Comparison of ENCODE assay signal across 8 cellular contexts in the genomic region with DNA sequence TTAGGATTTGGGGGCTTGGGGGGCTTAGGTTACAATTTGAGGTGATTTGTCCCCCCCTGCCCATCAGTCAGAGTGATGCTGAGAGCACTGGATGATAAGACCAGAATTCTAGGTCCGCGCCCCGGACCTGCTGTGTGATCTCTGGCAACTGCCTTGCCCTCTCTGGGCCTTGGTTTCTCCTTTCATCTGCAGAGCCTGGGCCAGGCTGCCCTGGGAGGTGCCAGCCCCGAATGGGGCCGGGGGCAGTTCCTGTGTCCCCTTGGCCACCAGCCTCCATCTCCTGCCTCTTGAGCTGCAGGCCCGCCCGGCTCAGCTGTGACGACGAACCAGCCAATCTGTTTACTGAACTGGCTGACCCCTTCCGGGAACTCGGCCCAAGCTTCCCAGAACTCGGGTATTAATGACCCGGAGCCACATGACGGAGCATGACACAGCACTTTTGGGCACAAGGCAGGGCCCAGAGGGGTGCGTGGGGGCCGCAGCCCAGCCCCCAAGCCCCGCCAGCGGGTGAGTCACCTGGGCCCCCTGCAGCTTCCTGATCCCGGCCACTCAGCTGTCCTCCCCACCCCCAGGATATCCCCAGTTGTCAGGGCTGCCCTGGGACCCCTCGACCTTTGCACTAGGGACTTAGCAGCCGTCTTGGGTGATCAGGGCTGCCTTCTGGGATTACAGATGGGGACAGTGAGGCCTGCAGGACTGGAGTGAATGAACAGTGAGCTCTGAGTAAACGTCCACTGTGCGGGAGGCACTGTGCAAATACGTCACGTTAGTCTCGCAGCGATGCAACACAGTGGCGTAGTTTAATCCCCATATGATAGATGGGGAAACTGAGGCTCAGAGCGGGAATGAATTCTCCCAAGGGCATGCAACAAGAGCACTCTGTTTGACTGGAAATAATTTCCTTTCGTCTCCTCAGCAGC.
A peak's percentile ranks its signal among the peaks of the same experiment; 100 is the strongest.
DNase-seq lines count a peak whose midpoint lies in the region; ATAC-seq, FAIRE-seq and TF ChIP-seq lines count a peak whose summit lies in the region.

No MANE protein-coding gene starts in this region.

- H3K4me1 ChIP-seq in psoas muscle = peaks cover 16% of the 10 kb centered on the region

- peak overlapping the region; percentile 89 for H3K27ac ChIP-seq in psoas muscle

- intact Hi-C loops in left cardiac atrium (cut with DNase I) = no loop called here
- intact Hi-C loops in psoas muscle (cut with DNase I) = loop anchor here in 1 of 2 donors (5.0 kb wide), 3 partner anchors 85 to 105 kb away; a partner anchor contains a TSS

- no peaks in the 10 kb centered on the region for H3K9me3 Mint-ChIP-seq in activated naive CD8-positive, alpha-beta T cell treated with anti-CD3 and anti-CD28 coated beads for 36 hours

- DNase-seq in AG08396 (ENCODE audit: low spot score) (peak; percentile 92), HTR-8/SVneo (ENCODE audit: insufficient read length, low spot score) (peak; percentile 98), left cardiac atrium (peak; percentile 96), psoas muscle (peak; percentile 97), middle frontal gyrus (ENCODE audit: extremely low spot score, low spot score) (no peak), cerebellar cortex (ENCODE audit: low spot score) (no peak)
- peak; percentile 53 for DNase-seq in activated naive CD8-positive, alpha-beta T cell treated with anti-CD3 and anti-CD28 coated beads for 36 hours

- TF ChIP-seq CTCF in psoas muscle (IDR thresholded peaks at IDR 0.05) = no peak

- H3K4me3 ChIP-seq in psoas muscle = no peak overlapping the region

- ATAC-seq in left cardiac atrium = peak; percentile 87 to 92
- peak; percentile 84 to 88 (median 86) for ATAC-seq in psoas muscle
- no peak for ATAC-seq in GM19467 (IDR thresholded peaks at IDR 0.05; ENCODE audit: unreplicated experiment)

- no peak overlapping the region for H3K4me3 Mint-ChIP-seq in activated naive CD8-positive, alpha-beta T cell treated with anti-CD3 and anti-CD28 coated beads for 36 hours

- no peaks in the 10 kb centered on the region for H3K36me3 ChIP-seq in psoas muscle (ENCODE audit: insufficient read depth in 1 of 2, low read depth in 1 of 2)

- H3K27me3 Mint-ChIP-seq in activated naive CD8-positive, alpha-beta T cell treated with anti-CD3 and anti-CD28 coated beads for 36 hours = peaks cover 12% of the 10 kb centered on the region

- H3K27me3 ChIP-seq in psoas muscle (ENCODE audit: insufficient read depth in 3 of 3, low read length in 2 of 3) = no peaks in the 10 kb centered on the region

- H3K4me1 Mint-ChIP-seq in activated naive CD8-positive, alpha-beta T cell treated with anti-CD3 and anti-CD28 coated beads for 36 hours = peaks cover 5% of the 10 kb centered on the region

- H3K27ac Mint-ChIP-seq in activated naive CD8-positive, alpha-beta T cell treated with anti-CD3 and anti-CD28 coated beads for 36 hours = no peak overlapping the region

- FAIRE-seq in HTR-8/SVneo (lab: Jason Lieb, UNC) = peak; percentile 98

- H3K36me3 Mint-ChIP-seq in activated naive CD8-positive, alpha-beta T cell treated with anti-CD3 and anti-CD28 coated beads for 36 hours = no peaks in the 10 kb centered on the region

- no peaks in the 10 kb centered on the region for H3K9me3 ChIP-seq in psoas muscle

- WGBS in psoas muscle, 3 donors = 25 to 35% (median 25%) methylated on average over 30 of the region's 30 CpGs

Comparison
In these comparisons a context has a peak if more than half of its experiments do, and no peak if none do; other contexts are left out.
1. DNase-seq: peak in AG08396 (single experiment), HTR-8/SVneo (single experiment), activated naive CD8-positive, alpha-beta T cell treated with anti-CD3 and anti-CD28 coated beads for 36 hours (single experiment), left cardiac atrium (single experiment) and psoas muscle (2 of 2); none in middle frontal gyrus (single experiment) and cerebellar cortex (single experiment).